29 cellular contexts compared by ENCODE assay signal in the genomic region with DNA sequence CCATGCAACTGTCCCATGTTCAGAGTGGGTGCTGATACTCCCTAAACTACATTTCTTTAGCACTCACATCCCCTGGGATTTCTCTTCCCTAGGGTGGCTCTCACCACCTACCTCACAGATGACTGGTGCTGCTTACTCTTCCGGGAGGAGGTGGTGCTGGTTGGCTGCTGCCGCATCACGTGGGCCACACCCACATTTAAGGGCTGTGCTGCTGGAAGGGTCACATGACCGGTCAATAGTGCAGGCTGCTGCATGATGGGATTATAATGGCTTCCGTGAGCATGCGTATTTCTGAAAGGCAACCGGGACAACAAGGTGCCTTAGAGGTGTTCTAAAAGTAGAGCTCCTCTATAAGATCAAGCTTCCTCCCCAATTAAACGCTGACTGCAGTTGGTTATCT.
"Had no signal": no experiment of that assay in that cellular context is flagged by ENCODE, and none has a peak within 500 bp of the region (broad histone marks: within the 10 kb centered on the region; RNA-seq: fewer than 3 reads in every experiment).

No MANE protein-coding gene starts in this region.

- H3K9me3 Mint-ChIP-seq: activated CD4-positive, alpha-beta memory T cell treated with anti-CD3 and anti-CD28 coated beads for 36 hours; activated CD4-positive, alpha-beta T cell treated with anti-CD3 and anti-CD28 coated beads, Interleukin-2, amount 10 ng/mL, durations not matched to agents 24 days and 14 days; activated T-cell treated with anti-CD3 and anti-CD28 coated beads, Interleukin-2, amount 50 U/mL, for 4 hours; activated T-helper 17 cell treated with anti-CD3 and anti-CD28 coated beads, Interleukin-2, amount 50 U/mL, for 72 hours; nephron; stimulated activated memory B cell treated with anti-CD40 and anti-IgM and Interleukin-4, amounts not matched to agents 10 μg/mL and 1 μg/mL and 100 μg/mL, for 72 hours; T-cell; T-helper 2 cell treated with Interferon-gamma antibody and Interleukin-4, amounts not matched to agents 5 μg/mL and 100 μg/mL, for 36 hours had no signal

- H3K27ac ChIP-seq: brain microvascular endothelial cell, heart left ventricle, lower lobe of right lung, neutrophil, ovary, psoas muscle, stomach, tibial artery had no signal

- ATAC-seq: activated CD4-positive, CD25-positive, alpha-beta regulatory T cell treated with anti-CD3 and anti-CD28 coated beads, Interleukin-2, amount 50 U/mL, for 24 hours; activated T-cell treated with anti-CD3 and anti-CD28 coated beads, Interleukin-2, amount 50 U/mL, for 4 hours; activated T-helper 17 cell treated with anti-CD3 and anti-CD28 coated beads, Interleukin-2, amount 50 U/mL, for 72 hours; esophagus mucosa; heart left ventricle; lower lobe of right lung; psoas muscle; stimulated activated memory B cell treated with anti-CD40 and anti-IgM and Interleukin-4, amounts not matched to agents 10 μg/mL and 1 μg/mL and 100 μg/mL, for 72 hours; T-cell had no signal

- H3K27ac Mint-ChIP-seq: activated CD4-positive, alpha-beta memory T cell treated with anti-CD3 and anti-CD28 coated beads for 36 hours; activated CD4-positive, alpha-beta T cell treated with anti-CD3 and anti-CD28 coated beads, Interleukin-2, amount 10 ng/mL, durations not matched to agents 24 days and 14 days; activated T-helper 17 cell treated with anti-CD3 and anti-CD28 coated beads, Interleukin-2, amount 50 U/mL, for 72 hours; stimulated activated memory B cell treated with anti-CD40 and anti-IgM and Interleukin-4, amounts not matched to agents 10 μg/mL and 1 μg/mL and 100 μg/mL, for 72 hours; T-cell; T-helper 2 cell treated with Interferon-gamma antibody and Interleukin-4, amounts not matched to agents 5 μg/mL and 100 μg/mL, for 36 hours had no signal

- H3K27me3 Mint-ChIP-seq: activated CD4-positive, alpha-beta memory T cell treated with anti-CD3 and anti-CD28 coated beads for 36 hours; activated CD4-positive, alpha-beta T cell treated with anti-CD3 and anti-CD28 coated beads, Interleukin-2, amount 10 ng/mL, durations not matched to agents 24 days and 14 days; activated T-helper 17 cell treated with anti-CD3 and anti-CD28 coated beads, Interleukin-2, amount 50 U/mL, for 72 hours; stimulated activated memory B cell treated with anti-CD40 and anti-IgM and Interleukin-4, amounts not matched to agents 10 μg/mL and 1 μg/mL and 100 μg/mL, for 72 hours; T-cell had no signal

- H3K4me1 ChIP-seq: lower lobe of right lung, psoas muscle, tibial artery had no signal

- H3K4me2 ChIP-seq: smooth muscle cell had no signal

- H3K4me3 ChIP-seq: heart left ventricle, lower lobe of right lung, ovary, psoas muscle, smooth muscle cell, stomach, tibial artery had no signal

- H3K4me1 Mint-ChIP-seq: activated CD4-positive, alpha-beta T cell treated with anti-CD3 and anti-CD28 coated beads, Interleukin-2, amount 10 ng/mL, durations not matched to agents 24 days and 14 days; activated T-helper 17 cell treated with anti-CD3 and anti-CD28 coated beads, Interleukin-2, amount 50 U/mL, for 72 hours; stimulated activated memory B cell treated with anti-CD40 and anti-IgM and Interleukin-4, amounts not matched to agents 10 μg/mL and 1 μg/mL and 100 μg/mL, for 72 hours; T-cell had no signal

- H3K4me3 Mint-ChIP-seq: activated CD4-positive, alpha-beta memory T cell treated with anti-CD3 and anti-CD28 coated beads for 36 hours; activated CD4-positive, alpha-beta T cell treated with anti-CD3 and anti-CD28 coated beads, Interleukin-2, amount 10 ng/mL, durations not matched to agents 24 days and 14 days; activated T-cell treated with anti-CD3 and anti-CD28 coated beads, Interleukin-2, amount 50 U/mL, for 4 hours; activated T-helper 17 cell treated with anti-CD3 and anti-CD28 coated beads, Interleukin-2, amount 50 U/mL, for 72 hours; nephron; stimulated activated memory B cell treated with anti-CD40 and anti-IgM and Interleukin-4, amounts not matched to agents 10 μg/mL and 1 μg/mL and 100 μg/mL, for 72 hours; T-cell; T-helper 2 cell treated with Interferon-gamma antibody and Interleukin-4, amounts not matched to agents 5 μg/mL and 100 μg/mL, for 36 hours had no signal

- H3K9me3 ChIP-seq: heart left ventricle, lower lobe of right lung, neutrophil, ovary, psoas muscle, stomach, tibial artery had no signal

- DNase-seq: activated CD4-positive, alpha-beta memory T cell treated with anti-CD3 and anti-CD28 coated beads for 36 hours; activated CD4-positive, alpha-beta T cell treated with anti-CD3 and anti-CD28 coated beads, Interleukin-2, amount 10 ng/mL, durations not matched to agents 24 days and 14 days; activated gamma-delta T cell treated with Interleukin-2 at 50 U/mL for 16 hours; activated naive CD4-positive, alpha-beta T cell treated with anti-CD3 and anti-CD28 coated beads, Interleukin-2, amount 50 U/mL, for 16 hours; activated T-cell treated with anti-CD3 and anti-CD28 coated beads, Interleukin-2, amount 50 U/mL, for 4 hours; amniotic stem cell; brain microvascular endothelial cell; caudate nucleus; cortex of kidney; foreskin fibroblast; heart left ventricle; hypothalamus; lower lobe of right lung; mesenchymal stem cell; ovary; psoas muscle; stimulated activated CD4-positive, alpha-beta T cell treated with anti-CD3 and anti-CD28 coated beads, Interleukin-1b, Interleukin-23, amount 100 ng/mL, for 48 hours; stimulated activated CD4-positive, alpha-beta T cell treated with anti-CD3 and anti-CD28 coated beads, Interleukin-4, amount 100 ng/mL, for 4 hours; stomach; T-cell; tibial artery had no signal

- H3K36me3 ChIP-seq: ovary had no signal

- H3K27me3 ChIP-seq: brain microvascular endothelial cell, heart left ventricle, neutrophil, ovary, stomach, tibial artery had no signal
